Comparison of ENCODE assay signal across 1 cellular context in the genomic region with DNA sequence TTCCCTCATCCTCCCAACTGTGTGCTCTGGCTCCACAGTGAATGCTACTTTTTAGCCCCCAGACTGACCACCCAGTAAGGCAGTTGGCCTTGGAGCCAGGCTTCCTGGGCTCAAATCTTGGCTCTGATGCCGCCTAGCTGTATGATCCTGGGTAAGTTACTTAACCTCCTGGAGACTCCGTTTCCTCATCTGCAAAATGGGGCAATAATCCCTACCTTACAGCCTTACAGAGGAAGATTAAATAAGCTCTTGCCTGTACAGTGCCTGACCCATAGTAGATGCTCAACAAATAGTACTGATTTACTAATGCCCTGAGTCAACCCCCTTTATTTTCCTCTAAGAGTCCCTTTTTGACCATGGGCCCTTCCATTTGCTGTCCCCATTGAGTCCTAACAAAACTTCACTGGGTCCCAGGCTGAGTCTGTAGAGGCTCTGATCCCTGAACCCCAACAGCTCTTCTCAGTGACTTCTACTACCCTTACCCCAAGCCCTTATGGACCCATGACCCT.
TF ChIP-seq lines count a peak whose summit lies in the region.

No MANE protein-coding gene starts in this region.

TF ChIP-seq in H1, 55 proteins besides CTCF, POLR2A, EP300 and RAD21:
- TF ChIP-seq KDM1A (IDR thresholded peaks at IDR 0.05; ENCODE audit: borderline replicate concordance, low read length) (0 out of 2 replicates have a peak, but pooled peaks have one; percentile 20), CHD2 (IDR thresholded peaks at IDR 0.05; ENCODE audit: low read length) (no peak)
